Comparison of ENCODE assay signal across 17 cellular contexts in the genomic region with DNA sequence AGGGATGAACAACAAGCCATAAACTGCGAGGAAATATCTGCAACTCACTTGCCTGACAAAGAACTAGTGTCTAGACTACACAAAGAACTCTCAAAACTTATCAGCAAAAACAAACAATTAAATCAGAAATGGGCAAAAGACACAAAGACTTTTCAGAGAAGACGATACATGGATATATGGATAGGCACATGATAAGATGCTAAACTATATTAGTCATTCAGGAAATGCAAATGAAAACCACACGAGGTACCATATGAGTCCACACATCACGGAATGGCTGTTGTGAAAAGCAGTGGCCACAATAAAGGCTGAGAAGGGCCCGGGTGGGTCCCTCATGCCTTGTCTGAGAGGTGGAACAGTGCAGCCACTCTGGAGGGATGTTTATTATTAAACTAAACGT.
DNase-seq lines count a peak whose midpoint lies in the region; ATAC-seq and TF ChIP-seq lines count a peak whose summit lies in the region.
"Had no signal": no experiment of that assay in that cellular context is flagged by ENCODE, and none has a peak within 500 bp of the region (broad histone marks: within the 10 kb centered on the region; RNA-seq: fewer than 3 reads in every experiment).

No MANE protein-coding gene starts in this region.

- H3K27ac ChIP-seq in spleen, result no peak overlapping the region
- H3K27ac ChIP-seq: heart left ventricle had no signal

- WGBS in spleen, 5 donors, result 58 to 70% (median 63%) methylated on average over 6 of the region's 6 CpGs

- no peak overlapping the region for H3K4me3 ChIP-seq in spleen
- H3K4me3 ChIP-seq: heart left ventricle had no signal

- no peaks in the 10 kb centered on the region for H3K4me1 ChIP-seq in spleen
- H3K4me1 ChIP-seq: heart left ventricle had no signal

- CTCF ChIA-PET in activated naive CD4-positive, alpha-beta T cell treated with anti-CD3 and anti-CD28 coated beads, Interleukin-2, amount 10 ng/mL, durations not matched to agents 7 days and 5 days (lab: Charles Lee), result no interaction called here

- peaks cover 6% of the 10 kb centered on the region for H3K4me1 Mint-ChIP-seq in activated naive CD4-positive, alpha-beta T cell treated with anti-CD3 and anti-CD28 coated beads, Interleukin-2, amount 10 ng/mL, durations not matched to agents 7 days and 5 days
- H3K4me1 Mint-ChIP-seq: CD8-positive, alpha-beta memory T cell had no signal

- no peak overlapping the region for H3K4me3 Mint-ChIP-seq in activated naive CD4-positive, alpha-beta T cell treated with anti-CD3 and anti-CD28 coated beads, Interleukin-2, amount 10 ng/mL, durations not matched to agents 7 days and 5 days
- H3K4me3 Mint-ChIP-seq: CD8-positive, alpha-beta memory T cell; naive thymus-derived CD4-positive, alpha-beta T cell had no signal

- no peaks in the 10 kb centered on the region for H3K36me3 Mint-ChIP-seq in activated naive CD4-positive, alpha-beta T cell treated with anti-CD3 and anti-CD28 coated beads, Interleukin-2, amount 10 ng/mL, durations not matched to agents 7 days and 5 days
- H3K36me3 Mint-ChIP-seq: CD8-positive, alpha-beta memory T cell; naive thymus-derived CD4-positive, alpha-beta T cell had no signal

- peaks cover 3% of the 10 kb centered on the region for H3K9me3 Mint-ChIP-seq in activated naive CD4-positive, alpha-beta T cell treated with anti-CD3 and anti-CD28 coated beads, Interleukin-2, amount 10 ng/mL, durations not matched to agents 7 days and 5 days

- no peak overlapping the region for H3K27ac Mint-ChIP-seq in activated naive CD4-positive, alpha-beta T cell treated with anti-CD3 and anti-CD28 coated beads, Interleukin-2, amount 10 ng/mL, durations not matched to agents 7 days and 5 days
- H3K27ac Mint-ChIP-seq: CD8-positive, alpha-beta memory T cell; naive thymus-derived CD4-positive, alpha-beta T cell had no signal

- H3K27me3 ChIP-seq in spleen (replicated peaks in 1 of 7), result peaks cover 0 to 27% (median 0%) of the 10 kb centered on the region in 7 donors

- DNase-seq in activated naive CD4-positive, alpha-beta T cell treated with Interleukin-2 at 50 U/mL for 16 hours, result peak; percentile 7
- no peak for DNase-seq in activated naive CD4-positive, alpha-beta T cell treated with anti-CD3 and anti-CD28 coated beads, Interleukin-2, amount 10 ng/mL, durations not matched to agents 7 days and 5 days
- DNase-seq in foreskin melanocyte (peak; percentile 99), EL (no peak), spleen (no peak)
- DNase-seq: activated CD8-positive, alpha-beta memory T cell treated with anti-CD3 and anti-CD28 coated beads, Interleukin-2, amount 50 U/mL, for 4 hours; CD8-positive, alpha-beta memory T cell; effector CD4-positive, alpha-beta T cell; HCEC 1CT; heart left ventricle; mammary epithelial cell; naive thymus-derived CD4-positive, alpha-beta T cell; NCI-H1436; NCI-H345 had no signal

- intact Hi-C loops in spleen (cut with DNase I; ENCODE audit: low total_unique reads), result no loop called here

- ATAC-seq in GM19351 (IDR thresholded peaks at IDR 0.05; ENCODE audit: unreplicated experiment) (peak; percentile 86), HG03354 (IDR thresholded peaks at IDR 0.05; ENCODE audit: poor library complexity, severe bottlenecking, unreplicated experiment) (peak; percentile 75), HG03457 (IDR thresholded peaks at IDR 0.05; ENCODE audit: unreplicated experiment) (no peak)
- ATAC-seq: heart left ventricle; naive thymus-derived CD4-positive, alpha-beta T cell had no signal

- no peak for TF ChIP-seq CTCF in spleen (IDR thresholded peaks at IDR 0.05 in 8 of 11, conservative IDR thresholded peaks at IDR 0.05 in 3 of 11)

- TF ChIP-seq POLR2A in spleen (IDR thresholded peaks at IDR 0.05), result no peak

- no peaks in the 10 kb centered on the region for H3K36me3 ChIP-seq in spleen
- H3K36me3 ChIP-seq: heart left ventricle had no signal

- peaks cover 0 to 4% (median 0%) of the 10 kb centered on the region in 8 donors for H3K9me3 ChIP-seq in spleen
- H3K9me3 ChIP-seq: heart left ventricle had no signal

- peaks cover 9% of the 10 kb centered on the region for H3K27me3 Mint-ChIP-seq in activated naive CD4-positive, alpha-beta T cell treated with anti-CD3 and anti-CD28 coated beads, Interleukin-2, amount 10 ng/mL, durations not matched to agents 7 days and 5 days

Comparison
In these comparisons a context has a peak if more than half of its experiments do, and no peak if none do; other contexts are left out.
1. DNase-seq: peak in activated naive CD4-positive, alpha-beta T cell treated with Interleukin-2 at 50 U/mL for 16 hours (single experiment) and foreskin melanocyte (single experiment); none in activated naive CD4-positive, alpha-beta T cell treated with anti-CD3 and anti-CD28 coated beads, Interleukin-2, amount 10 ng/mL, durations not matched to agents 7 days and 5 days (single experiment), EL (single experiment) and spleen (single experiment).